ENCODE assay signal across 2 cellular contexts in genomic region chr10:47725047-47725446, GRCh38. TPM values are rescaled to one million over a fixed set of nuclear protein-coding genes. Genes with fewer than 3 reads are reported as not detected.
"Had no signal": no experiment of that assay in that cellular context is flagged by ENCODE, and none has a peak within 500 bp of the region (broad histone marks: within the 10 kb centered on the region; RNA-seq: fewer than 3 reads in every experiment).

No MANE protein-coding gene starts in this region.

RNA-seq across cellular contexts. Expression of gene SYT15B, which starts 38.3 kb away (rescaled TPM):
- total RNA-seq: LHCN-M2, SK-MEL-5 had no signal
